7 cellular contexts compared by ENCODE assay signal in genomic region chr16:75764154-75764768, GRCh38. TPM values are rescaled to one million over a fixed set of nuclear protein-coding genes. Genes with fewer than 3 reads are reported as not detected.
DNase-seq lines count a peak whose midpoint lies in the region; ATAC-seq and TF ChIP-seq lines count a peak whose summit lies in the region.

No MANE protein-coding gene starts in this region.

- intact Hi-C loops in heart right ventricle (cut with DNase I) = loop anchor here in 9 of 10 donors (1.0 to 10.0 kb wide), 13 partner anchors 99 to 569 kb away; partner anchors contain the start of genes ADAT1 (in 2 of the 9), KARS1 (in 1 of the 9) and TERF2IP (in 1 of the 9)

- H3K27me3 ChIP-seq in MG63 (no peaks in the 10 kb centered on the region), heart right ventricle (no peaks in the 10 kb centered on the region)

- POLR2A ChIA-PET in HEK293T (lab: Yijun Ruan, JAX) = interaction anchor here (0.5 kb wide), 1 partner anchor 46 kb away, joined by 3 read pairs; no protein-coding TSS in a partner anchor

- in situ Hi-C loops in SK-MEL-5 (cut with HindIII; ENCODE audit: low pct_unique_long_range_greater_than_20kb, low sequenced_read_pairs) = no loop called here

- no peaks in the 10 kb centered on the region for H3K9me3 ChIP-seq in MG63
- no peaks in the 10 kb centered on the region for H3K9me3 ChIP-seq in heart right ventricle

- CTCF ChIA-PET in HEK293T (lab: Yijun Ruan, JAX) = interaction anchor here (0.6 to 0.8 kb wide), 4 partner anchors 14 to 366 kb away, joined by 3 to 6 read pairs (median 3); partner anchors contain the start of gene ADAT1

- peak in 7 of 8 donors; percentile 64 to 97 (median 89) for ATAC-seq in heart right ventricle

- peak; percentile 58 for DNase-seq in HEK293T (ENCODE audit: extremely low spot score)
- DNase-seq in MG63 = peak; percentile 21
- DNase-seq in SK-MEL-5 (ENCODE audit: low read depth, low spot score) = peak; percentile 78
- peak; percentile 6 for DNase-seq in activated naive CD8-positive, alpha-beta T cell treated with anti-CD3 and anti-CD28 coated beads, Interleukin-2, amount 50 U/mL, for 16 hours (ENCODE audit: low read depth, low spot score)
- DNase-seq in heart right ventricle = peak in 1 of 2 donors; percentile 54
- DNase-seq in putamen (ENCODE audit: low spot score) = peak; percentile 71

- H3K36me3 ChIP-seq in MG63 (no peaks in the 10 kb centered on the region), heart right ventricle (no peaks in the 10 kb centered on the region)

- H3K27ac ChIP-seq in heart right ventricle = no peak overlapping the region

- peak; percentile 77 for TF ChIP-seq CTCF in GM12874 (IDR thresholded peaks at IDR 0.05; ENCODE audit: insufficient read depth, low read depth, low read length)
- TF ChIP-seq CTCF in heart right ventricle (IDR thresholded peaks at IDR 0.05) = peak; percentile 68 to 86 (median 83)

- H3K4me3 ChIP-seq in MG63 (no peak overlapping the region), heart right ventricle (no peak overlapping the region)

- peaks cover 0 to 2% (median 0%) of the 10 kb centered on the region in 9 donors for H3K4me1 ChIP-seq in heart right ventricle

- WGBS in heart right ventricle, 2 donors = 24 to 27% methylated on average over 7 of the region's 7 CpGs

TF ChIP-seq in HEK293T, 16 proteins besides CTCF, POLR2A, EP300 and RAD21:
- TF ChIP-seq FOXM1 (IDR thresholded peaks at IDR 0.05; ENCODE audit: borderline replicate concordance) = no peak
- TF ChIP-seq NFRKB (IDR thresholded peaks at IDR 0.05) = no peak
TF ChIP-seq in HEK293T: peak in this region for 0.

RNA-seq across cellular contexts. Expression of gene CPHXL, which starts 38.0 kb away (rescaled TPM):
- not detected in 2 replicates for total RNA-seq in MG63 (2014; rRNA removed; shearing (Covaris generic); ENCODE audit: low replicate concordance)
- not detected in 2 replicates for total RNA-seq in SK-MEL-5 (2014; rRNA removed; shearing (Covaris generic))
- polyA plus RNA-seq in SK-MEL-5 (2015; cell fraction: cytosol; rRNA removed) = not detected in 2 replicates
- polyA plus RNA-seq in SK-MEL-5 (2015; cell fraction: nucleus; rRNA removed) = not detected in 2 replicates
- not detected for total RNA-seq in heart right ventricle
- not detected for polyA plus RNA-seq in heart right ventricle
